Comparison of ENCODE assay signal across 1 cellular context in genomic region chr2:63843093-63843492, GRCh38.
TF ChIP-seq lines count a peak whose summit lies in the region.

No MANE protein-coding gene starts in this region.

TF ChIP-seq in HCT116, 20 proteins besides CTCF, POLR2A, EP300 and RAD21 (continued from another document):
- TF ChIP-seq FOSL1 (IDR thresholded peaks at IDR 0.05; ENCODE audit: low read depth) (no peak), CBX3 (IDR thresholded peaks at IDR 0.05; ENCODE audit: low read depth) (no peak), ZFX (IDR thresholded peaks at IDR 0.05) (no peak), SP1 (IDR thresholded peaks at IDR 0.05; ENCODE audit: low read depth) (no peak), YY1 (IDR thresholded peaks at IDR 0.05; ENCODE audit: extremely low read depth, insufficient replicate concordance, low read depth, low read length) (no peak), EGR1 (IDR thresholded peaks at IDR 0.05; ENCODE audit: low read depth) (no peak), ZNF274 (IDR thresholded peaks at IDR 0.05; ENCODE audit: low read depth, low read length) (no peak), CEBPB (IDR thresholded peaks at IDR 0.05; ENCODE audit: low read depth) (no peak), ELF1 (IDR thresholded peaks at IDR 0.05; ENCODE audit: borderline replicate concordance, low read depth) (no peak), EZH2phosphoT487 (IDR thresholded peaks at IDR 0.05; ENCODE audit: borderline replicate concordance) (no peak)
- TF ChIP-seq, protein P1, sequence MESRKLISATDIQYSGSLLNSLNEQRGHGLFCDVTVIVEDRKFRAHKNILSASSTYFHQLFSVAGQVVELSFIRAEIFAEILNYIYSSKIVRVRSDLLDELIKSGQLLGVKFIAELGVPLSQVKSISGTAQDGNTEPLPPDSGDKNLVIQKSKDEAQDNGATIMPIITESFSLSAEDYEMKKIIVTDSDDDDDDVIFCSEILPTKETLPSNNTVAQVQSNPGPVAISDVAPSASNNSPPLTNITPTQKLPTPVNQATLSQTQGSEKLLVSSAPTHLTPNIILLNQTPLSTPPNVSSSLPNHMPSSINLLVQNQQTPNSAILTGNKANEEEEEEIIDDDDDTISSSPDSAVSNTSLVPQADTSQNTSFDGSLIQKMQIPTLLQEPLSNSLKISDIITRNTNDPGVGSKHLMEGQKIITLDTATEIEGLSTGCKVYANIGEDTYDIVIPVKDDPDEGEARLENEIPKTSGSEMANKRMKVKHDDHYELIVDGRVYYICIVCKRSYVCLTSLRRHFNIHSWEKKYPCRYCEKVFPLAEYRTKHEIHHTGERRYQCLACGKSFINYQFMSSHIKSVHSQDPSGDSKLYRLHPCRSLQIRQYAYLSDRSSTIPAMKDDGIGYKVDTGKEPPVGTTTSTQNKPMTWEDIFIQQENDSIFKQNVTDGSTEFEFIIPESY (IDR thresholded peaks at IDR 0.05; ENCODE audit: extremely low read depth, insufficient replicate concordance, low read length), result no peak
TF ChIP-seq in HCT116: peak in this region for 0.
